8 cellular contexts compared by ENCODE assay signal in genomic region chr1:6037338-6037762, GRCh38. TPM values are rescaled to one million over a fixed set of nuclear protein-coding genes. Genes with fewer than 3 reads are reported as not detected.
DNase-seq lines count a peak whose midpoint lies in the region; ATAC-seq and TF ChIP-seq lines count a peak whose summit lies in the region.

No MANE protein-coding gene starts in this region.

- TF ChIP-seq CTCF in fibroblast of the aortic adventitia (IDR thresholded peaks at IDR 0.05; ENCODE audit: insufficient read depth, low read length), result no peak

- DNase-seq in COLO829 (ENCODE audit: low spot score) (peak; percentile 61), NCI-H1436 treated with DMSO at 0.1 percent for 48 hours (lab: John Stamatoyannopoulos, UW) (peak; percentile 58), fibroblast of the aortic adventitia (ENCODE audit: low read depth) (peak; percentile 13), LoVo (ENCODE audit: low spot score) (no peak), iPS-NIHi7 (ENCODE audit: extremely low spot score) (no peak)
- no peak for DNase-seq in NK-92 treated with Interleukin-12 subunit alpha and Interleukin-12 subunit beta, amount 100 ng/mL, for 24 hours (lab: John Stamatoyannopoulos, UW)

- H3K4me3 ChIP-seq in fibroblast of the aortic adventitia (ENCODE audit: low read depth, low read length), result no peak overlapping the region

- ATAC-seq in GM21360 (IDR thresholded peaks at IDR 0.05; ENCODE audit: unreplicated experiment) (peak; percentile 57), GM19397 (IDR thresholded peaks at IDR 0.05; ENCODE audit: unreplicated experiment) (no peak)

RNA-seq across cellular contexts. Expression of gene KCNAB2, which starts 8.3 kb away (rescaled TPM):
- 4.0 and 9.1 TPM in 2 replicates for total RNA-seq in fibroblast of the aortic adventitia (ENCODE audit: low replicate concordance)

RNA-seq across cellular contexts. Expression of gene NPHP4, which starts 45.1 kb away (rescaled TPM):
- 6.9 and 9.6 TPM in 2 replicates for total RNA-seq in fibroblast of the aortic adventitia (ENCODE audit: low replicate concordance)

Comparison
In these comparisons a context has a peak if more than half of its experiments do, and no peak if none do; other contexts are left out.
1. DNase-seq: peak in COLO829 (single experiment), NCI-H1436 treated with DMSO at 0.1 percent for 48 hours (single experiment) and fibroblast of the aortic adventitia (single experiment); none in LoVo (single experiment), NK-92 treated with Interleukin-12 subunit alpha and Interleukin-12 subunit beta, amount 100 ng/mL, for 24 hours (single experiment) and iPS-NIHi7 (single experiment).